ENCODE assay signal across 16 cellular contexts in genomic region chr3:56858331-56858730, GRCh38. TPM values are rescaled to one million over a fixed set of nuclear protein-coding genes. Genes with fewer than 3 reads are reported as not detected.
DNase-seq lines count a peak whose midpoint lies in the region; ATAC-seq and TF ChIP-seq lines count a peak whose summit lies in the region.
"Had no signal": no experiment of that assay in that cellular context is flagged by ENCODE, and none has a peak within 500 bp of the region (broad histone marks: within the 10 kb centered on the region; RNA-seq: fewer than 3 reads in every experiment).

No MANE protein-coding gene starts in this region.

- H3K9me3 ChIP-seq in CD8-positive, alpha-beta memory T cell (ENCODE audit: low read length), result no peaks in the 10 kb centered on the region
- no peaks in the 10 kb centered on the region for H3K9me3 ChIP-seq in A673 (ENCODE audit: low read depth, low read length, poor library complexity, severe bottlenecking)
- H3K9me3 ChIP-seq: BLaER1 treated with 17β-estradiol and CSF1 and Interleukin-3, amounts not matched to agents 10 nM and 100 nM; gastroesophageal sphincter had no signal

- no peaks in the 10 kb centered on the region for H3K27me3 ChIP-seq in CD8-positive, alpha-beta memory T cell (ENCODE audit: insufficient read depth, low read length, poor library complexity, severe bottlenecking)
- no peaks in the 10 kb centered on the region for H3K27me3 ChIP-seq in A673 (replicated peaks; ENCODE audit: insufficient read depth, low read depth, low read length, poor library complexity)
- H3K27me3 ChIP-seq: BLaER1 treated with 17β-estradiol and CSF1 and Interleukin-3, amounts not matched to agents 10 nM and 100 nM; gastroesophageal sphincter had no signal

- peaks cover 31% of the 10 kb centered on the region for H3K4me1 ChIP-seq in CD8-positive, alpha-beta memory T cell (ENCODE audit: insufficient read depth, low read length)
- no peaks in the 10 kb centered on the region for H3K4me1 ChIP-seq in A673 (ENCODE audit: insufficient read depth, low read length, poor library complexity, severe bottlenecking)

- intact Hi-C loops in activated CD4-positive, alpha-beta memory T cell treated with anti-CD3 and anti-CD28 coated beads for 36 hours (cut with micrococcal nuclease), result loop anchor here (5.0 kb wide), 1 partner anchor 156 kb away; no protein-coding TSS in a partner anchor
- intact Hi-C loops in A673 (cut with micrococcal nuclease; ENCODE audit: unreplicated experiment), result no loop called here

- no peak overlapping the region for H3K27ac ChIP-seq in CD8-positive, alpha-beta memory T cell (ENCODE audit: low read depth, low read length)
- H3K27ac ChIP-seq in A673 (ENCODE audit: low read depth, low read length, poor library complexity, severe bottlenecking), result no peak overlapping the region
- H3K27ac ChIP-seq: BLaER1 treated with 17β-estradiol and CSF1 and Interleukin-3, amounts not matched to agents 10 nM and 100 nM; epithelial cell of prostate; gastroesophageal sphincter had no signal

- TF ChIP-seq CTCF in A673 (conservative IDR thresholded peaks at IDR 0.05; ENCODE audit: low read depth, low read length), result no peak

- H3K4me1 Mint-ChIP-seq in CD8-positive, alpha-beta memory T cell, result peaks cover 48 to 75% (median 74%) of the 10 kb centered on the region in 3 donors
- H3K4me1 Mint-ChIP-seq in activated CD4-positive, alpha-beta memory T cell treated with anti-CD3 and anti-CD28 coated beads for 36 hours (ENCODE audit: low read depth), result peaks cover 64% of the 10 kb centered on the region
- peaks cover 24 to 38% of the 10 kb centered on the region in 2 donors for H3K4me1 Mint-ChIP-seq in natural killer cell treated with Interleukin-12 subunit alpha and Interleukin-12 subunit beta and Interleukin-15 and Interleukin-18, amount 100 ng/mL, for 72 hours (ENCODE audit: low read depth in 2 of 2)

- no peaks in the 10 kb centered on the region for H3K27me3 Mint-ChIP-seq in CD8-positive, alpha-beta memory T cell
- H3K27me3 Mint-ChIP-seq in activated CD4-positive, alpha-beta memory T cell treated with anti-CD3 and anti-CD28 coated beads for 36 hours, result no peaks in the 10 kb centered on the region
- H3K27me3 Mint-ChIP-seq in natural killer cell treated with Interleukin-12 subunit alpha and Interleukin-12 subunit beta and Interleukin-15 and Interleukin-18, amount 100 ng/mL, for 72 hours, result no peaks in the 10 kb centered on the region
- H3K27me3 Mint-ChIP-seq: progenitor cell of endocrine pancreas had no signal

- CTCF ChIA-PET in CD8-positive, alpha-beta memory T cell (lab: Charles Lee), result interaction anchor here (1.0 to 2.0 kb wide), 2 partner anchors 56 to 58 kb away, joined by 3 to 5 read pairs; no protein-coding TSS in a partner anchor
- CTCF ChIA-PET in activated CD4-positive, alpha-beta memory T cell treated with anti-CD3 and anti-CD28 coated beads for 36 hours (lab: Charles Lee), result interaction anchor here (1.1 to 4.1 kb wide), 2 partner anchors 130 to 137 kb away, joined by 3 to 24 read pairs; no protein-coding TSS in a partner anchor
- CTCF ChIA-PET in A673 (lab: Charles Lee), result no interaction called here

- H3K9me3 Mint-ChIP-seq in CD8-positive, alpha-beta memory T cell, result no peaks in the 10 kb centered on the region
- no peaks in the 10 kb centered on the region for H3K9me3 Mint-ChIP-seq in activated CD4-positive, alpha-beta memory T cell treated with anti-CD3 and anti-CD28 coated beads for 36 hours
- H3K9me3 Mint-ChIP-seq in natural killer cell treated with Interleukin-12 subunit alpha and Interleukin-12 subunit beta and Interleukin-15 and Interleukin-18, amount 100 ng/mL, for 72 hours, result no peaks in the 10 kb centered on the region
- H3K9me3 Mint-ChIP-seq: stimulated activated effector memory CD8-positive, alpha-beta T cell treated with anti-CD3 and anti-CD28 coated beads, Interleukin-12 subunit alpha, Interleukin-12 subunit beta, amount 100 ng/mL, for 72 hours had no signal

- ATAC-seq in GM19035 (IDR thresholded peaks at IDR 0.05; ENCODE audit: unreplicated experiment), result no peak
- ATAC-seq in HG02840 (IDR thresholded peaks at IDR 0.05; ENCODE audit: low FRiP score, unreplicated experiment), result no peak
- no peak for ATAC-seq in natural killer cell treated with Interleukin-12 subunit alpha and Interleukin-12 subunit beta and Interleukin-15 and Interleukin-18, amount 100 ng/mL, for 72 hours
- ATAC-seq: gastroesophageal sphincter; stimulated activated effector memory CD8-positive, alpha-beta T cell treated with anti-CD3 and anti-CD28 coated beads, Interleukin-12 subunit alpha, Interleukin-12 subunit beta, amount 100 ng/mL, for 72 hours had no signal

- no peaks in the 10 kb centered on the region for H3K36me3 ChIP-seq in CD8-positive, alpha-beta memory T cell (ENCODE audit: insufficient read depth, low read length)
- no peaks in the 10 kb centered on the region for H3K36me3 ChIP-seq in A673 (ENCODE audit: insufficient read depth, low read length, poor library complexity, severe bottlenecking)
- H3K36me3 ChIP-seq: BLaER1 treated with 17β-estradiol and CSF1 and Interleukin-3, amounts not matched to agents 10 nM and 100 nM; gastroesophageal sphincter had no signal

- H3K27ac Mint-ChIP-seq in CD8-positive, alpha-beta memory T cell, result peak overlapping the region; percentile 29 to 89 (median 74)
- peak overlapping the region; percentile 26 for H3K27ac Mint-ChIP-seq in activated CD4-positive, alpha-beta memory T cell treated with anti-CD3 and anti-CD28 coated beads for 36 hours
- H3K27ac Mint-ChIP-seq in natural killer cell treated with Interleukin-12 subunit alpha and Interleukin-12 subunit beta and Interleukin-15 and Interleukin-18, amount 100 ng/mL, for 72 hours, result peak overlapping the region in 1 of 2 donors; percentile 3
- H3K27ac Mint-ChIP-seq: progenitor cell of endocrine pancreas; stimulated activated effector memory CD8-positive, alpha-beta T cell treated with anti-CD3 and anti-CD28 coated beads, Interleukin-12 subunit alpha, Interleukin-12 subunit beta, amount 100 ng/mL, for 72 hours had no signal

- BruUV-seq in A673 (replicated peaks; lab: Mats Ljungman, UMichigan), result no TSS peak

- H3K4me3 ChIP-seq in CD8-positive, alpha-beta memory T cell (ENCODE audit: low read length), result no peak overlapping the region
- H3K4me3 ChIP-seq in A673 (ENCODE audit: low read depth, low read length, poor library complexity, severe bottlenecking), result no peak overlapping the region
- H3K4me3 ChIP-seq: BLaER1 treated with 17β-estradiol and CSF1 and Interleukin-3, amounts not matched to agents 10 nM and 100 nM; gastroesophageal sphincter had no signal

- peak overlapping the region in 3 of 7 donors; percentile 6 to 38 (median 24) for H3K4me3 Mint-ChIP-seq in CD8-positive, alpha-beta memory T cell
- H3K4me3 Mint-ChIP-seq in activated CD4-positive, alpha-beta memory T cell treated with anti-CD3 and anti-CD28 coated beads for 36 hours, result no peak overlapping the region
- no peak overlapping the region for H3K4me3 Mint-ChIP-seq in natural killer cell treated with Interleukin-12 subunit alpha and Interleukin-12 subunit beta and Interleukin-15 and Interleukin-18, amount 100 ng/mL, for 72 hours
- H3K4me3 Mint-ChIP-seq: stimulated activated effector memory CD8-positive, alpha-beta T cell treated with anti-CD3 and anti-CD28 coated beads, Interleukin-12 subunit alpha, Interleukin-12 subunit beta, amount 100 ng/mL, for 72 hours had no signal

- no peak for DNase-seq in CD8-positive, alpha-beta memory T cell
- DNase-seq in NCI-H1694 (lab: John Stamatoyannopoulos, UW) (peak; percentile 24), medulla oblongata (ENCODE audit: extremely low spot score) (peak; percentile 68), A673 (ENCODE audit: low spot score) (no peak)
- no peak for DNase-seq in activated CD4-positive, alpha-beta memory T cell treated with anti-CD3 and anti-CD28 coated beads for 36 hours
- DNase-seq in natural killer cell treated with Interleukin-12 subunit alpha and Interleukin-12 subunit beta and Interleukin-15 and Interleukin-18, amount 100 ng/mL, for 72 hours (ENCODE audit: low spot score), result no peak
- DNase-seq: aorta, NCI-H146, SHP77 treated with DMSO at 0.1 percent for 48 hours had no signal

- peaks cover 0 to 12% (median 7%) of the 10 kb centered on the region in 3 donors for H3K36me3 Mint-ChIP-seq in CD8-positive, alpha-beta memory T cell
- H3K36me3 Mint-ChIP-seq in activated CD4-positive, alpha-beta memory T cell treated with anti-CD3 and anti-CD28 coated beads for 36 hours, result peaks cover 2% of the 10 kb centered on the region
- no peaks in the 10 kb centered on the region for H3K36me3 Mint-ChIP-seq in natural killer cell treated with Interleukin-12 subunit alpha and Interleukin-12 subunit beta and Interleukin-15 and Interleukin-18, amount 100 ng/mL, for 72 hours

- POLR2A ChIA-PET in CD8-positive, alpha-beta memory T cell (lab: Charles Lee), result no interaction called here
- POLR2A ChIA-PET in activated CD4-positive, alpha-beta memory T cell treated with anti-CD3 and anti-CD28 coated beads for 36 hours (lab: Charles Lee), result no interaction called here
- POLR2A ChIA-PET in A673 (lab: Charles Lee; ENCODE audit: low non-redundant PET), result no interaction called here

RNA-seq across cellular contexts. Expression of gene ARHGEF3, which starts 56.6 kb away (rescaled TPM):
- total RNA-seq in CD8-positive, alpha-beta memory T cell, result 10 to 100 TPM; 55.1 to 56.6 TPM
- polyA plus RNA-seq in CD8-positive, alpha-beta memory T cell, result 110 TPM
- 10 to 100 TPM; 28.0 to 31.5 TPM for total RNA-seq in activated CD4-positive, alpha-beta memory T cell treated with anti-CD3 and anti-CD28 coated beads for 36 hours
- 1.3 and 2.1 TPM in 2 replicates for total RNA-seq in A673 (2021)
- total RNA-seq in natural killer cell treated with Interleukin-12 subunit alpha and Interleukin-12 subunit beta and Interleukin-15 and Interleukin-18, amount 100 ng/mL, for 72 hours, result 100 to 1,000 TPM in 1 of 2 donors, 10 to 100 TPM in 1; 42.9 to 102 TPM

Comparison
In these comparisons a context has a peak if more than half of its experiments do, and no peak if none do; other contexts are left out.
1. DNase-seq: peak in NCI-H1694 (single experiment) and medulla oblongata (single experiment); none in CD8-positive, alpha-beta memory T cell (0 of 5), activated CD4-positive, alpha-beta memory T cell treated with anti-CD3 and anti-CD28 coated beads for 36 hours (single experiment), A673 (single experiment) and natural killer cell treated with Interleukin-12 subunit alpha and Interleukin-12 subunit beta and Interleukin-15 and Interleukin-18, amount 100 ng/mL, for 72 hours (single experiment).